ENCODE assay signal across 9 cellular contexts in the genomic region with DNA sequence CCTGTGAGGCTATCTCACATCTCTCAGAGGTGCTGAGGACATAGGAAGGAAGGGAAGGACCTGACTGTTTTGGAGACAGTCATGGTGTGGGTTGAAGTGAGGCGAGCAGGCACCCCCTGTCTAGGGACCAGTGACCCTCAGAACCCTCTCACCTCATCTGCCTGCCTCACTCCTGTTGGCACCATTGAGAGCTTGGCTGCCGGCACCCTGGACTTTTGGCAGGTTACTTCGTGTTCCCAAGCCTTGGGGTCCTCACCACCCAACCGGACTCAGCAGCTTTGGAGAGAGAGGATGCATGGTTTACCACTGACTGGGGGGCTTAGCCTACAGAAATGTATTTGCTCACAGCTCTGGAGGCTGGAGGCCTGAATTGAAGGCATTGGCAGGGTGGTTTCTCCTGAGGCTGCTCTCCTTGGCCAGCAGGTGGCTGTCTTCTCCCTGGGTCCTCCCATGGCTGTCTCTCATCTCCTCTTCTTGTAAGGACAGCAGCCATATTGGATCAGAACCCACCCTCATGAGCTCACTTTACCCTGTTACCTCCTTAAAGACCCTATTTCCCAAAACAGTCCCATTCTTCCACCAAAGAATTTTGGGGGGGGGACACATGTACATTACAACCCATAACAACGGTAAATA.
DNase-seq lines count a peak whose midpoint lies in the region; ATAC-seq and TF ChIP-seq lines count a peak whose summit lies in the region.
"Had no signal": no experiment of that assay in that cellular context is flagged by ENCODE, and none has a peak within 500 bp of the region (broad histone marks: within the 10 kb centered on the region; RNA-seq: fewer than 3 reads in every experiment).

No MANE protein-coding gene starts in this region.

- peaks cover 2% of the 10 kb centered on the region for H3K4me1 ChIP-seq in endodermal cell (ENCODE audit: control insufficient read depth, insufficient read depth, low read length)

- no peak overlapping the region for H3K27ac ChIP-seq in endodermal cell (ENCODE audit: low read depth, low read length)
- H3K27ac ChIP-seq: skin epidermis had no signal

- H3K27me3 Mint-ChIP-seq in endodermal cell (ENCODE audit: insufficient read depth), result peaks cover 6% of the 10 kb centered on the region
- H3K27me3 Mint-ChIP-seq in stimulated activated naive B cell treated with anti-CD40 and anti-IgM and Interleukin-4, amounts not matched to agents 10 μg/mL and 1 μg/mL and 100 μg/mL, for 72 hours, result peaks cover 5 to 11% of the 10 kb centered on the region in 2 donors

- peak; percentile 79 for TF ChIP-seq CTCF in endodermal cell (conservative IDR thresholded peaks at IDR 0.05)

- H3K27me3 ChIP-seq in endodermal cell (ENCODE audit: control insufficient read depth, insufficient read depth, low read length, poor library complexity, severe bottlenecking), result no peaks in the 10 kb centered on the region

- H3K9me3 Mint-ChIP-seq in endodermal cell, result peaks cover 2% of the 10 kb centered on the region
- H3K9me3 Mint-ChIP-seq in stimulated activated naive B cell treated with anti-CD40 and anti-IgM and Interleukin-4, amounts not matched to agents 10 μg/mL and 1 μg/mL and 100 μg/mL, for 72 hours, result no peaks in the 10 kb centered on the region

- DNase-seq in DMS53 treated with DMSO at 0.1 percent for 48 hours (lab: John Stamatoyannopoulos, UW; ENCODE audit: unreplicated experiment) (peak; percentile 42), NCI-H524 treated with DMSO at 0.1 percent for 48 hours (lab: John Stamatoyannopoulos, UW) (peak; percentile 17), endodermal cell (peak; percentile 75)
- DNase-seq in stimulated activated naive B cell treated with anti-CD40 and anti-IgM and Interleukin-4, amounts not matched to agents 10 μg/mL and 1 μg/mL and 100 μg/mL, for 72 hours, result peak; percentile 17
- no peak for DNase-seq in activated naive CD4-positive, alpha-beta T cell treated with Interleukin-2 at 50 U/mL for 16 hours

- H3K9me3 ChIP-seq in endodermal cell (ENCODE audit: control insufficient read depth, low read length), result no peaks in the 10 kb centered on the region

- H3K36me3 Mint-ChIP-seq in endodermal cell (ENCODE audit: low read depth), result no peaks in the 10 kb centered on the region
- H3K36me3 Mint-ChIP-seq in stimulated activated naive B cell treated with anti-CD40 and anti-IgM and Interleukin-4, amounts not matched to agents 10 μg/mL and 1 μg/mL and 100 μg/mL, for 72 hours, result no peaks in the 10 kb centered on the region

- H3K27ac Mint-ChIP-seq in endodermal cell, result no peak overlapping the region
- no peak overlapping the region for H3K27ac Mint-ChIP-seq in stimulated activated naive B cell treated with anti-CD40 and anti-IgM and Interleukin-4, amounts not matched to agents 10 μg/mL and 1 μg/mL and 100 μg/mL, for 72 hours

- no peaks in the 10 kb centered on the region for H3K36me3 ChIP-seq in endodermal cell (ENCODE audit: control insufficient read depth, insufficient read depth, low read length)

- no peak overlapping the region for H3K9ac ChIP-seq in endodermal cell (ENCODE audit: extremely low read depth, low read length, poor library complexity, severe bottlenecking)

- no peak overlapping the region for H3K4me3 Mint-ChIP-seq in endodermal cell
- H3K4me3 Mint-ChIP-seq in stimulated activated naive B cell treated with anti-CD40 and anti-IgM and Interleukin-4, amounts not matched to agents 10 μg/mL and 1 μg/mL and 100 μg/mL, for 72 hours, result no peak overlapping the region

- ATAC-seq in GM19023 (IDR thresholded peaks at IDR 0.05; ENCODE audit: unreplicated experiment) (peak; percentile 71), HG03045 (IDR thresholded peaks at IDR 0.05; ENCODE audit: unreplicated experiment) (peak; percentile 61), HG03097 (IDR thresholded peaks at IDR 0.05; ENCODE audit: low FRiP score, unreplicated experiment) (no peak)
- peak; percentile 73 to 86 for ATAC-seq in stimulated activated naive B cell treated with anti-CD40 and anti-IgM and Interleukin-4, amounts not matched to agents 10 μg/mL and 1 μg/mL and 100 μg/mL, for 72 hours (replicated peaks)

- H3K4me3 ChIP-seq in endodermal cell (ENCODE audit: low read length), result no peak overlapping the region
- H3K4me3 ChIP-seq: skin epidermis had no signal

- 92 to 100% methylated on average over 2 to 5 of the region's 5 CpGs for WGBS in endodermal cell (ENCODE audit: insufficient coverage in 1 of 2, insufficient read length in 1 of 2), 2 experiments

- H3K4me1 Mint-ChIP-seq in endodermal cell, result no peaks in the 10 kb centered on the region
- no peaks in the 10 kb centered on the region for H3K4me1 Mint-ChIP-seq in stimulated activated naive B cell treated with anti-CD40 and anti-IgM and Interleukin-4, amounts not matched to agents 10 μg/mL and 1 μg/mL and 100 μg/mL, for 72 hours
